Comparison of ENCODE assay signal across 9 cellular contexts in the genomic region with DNA sequence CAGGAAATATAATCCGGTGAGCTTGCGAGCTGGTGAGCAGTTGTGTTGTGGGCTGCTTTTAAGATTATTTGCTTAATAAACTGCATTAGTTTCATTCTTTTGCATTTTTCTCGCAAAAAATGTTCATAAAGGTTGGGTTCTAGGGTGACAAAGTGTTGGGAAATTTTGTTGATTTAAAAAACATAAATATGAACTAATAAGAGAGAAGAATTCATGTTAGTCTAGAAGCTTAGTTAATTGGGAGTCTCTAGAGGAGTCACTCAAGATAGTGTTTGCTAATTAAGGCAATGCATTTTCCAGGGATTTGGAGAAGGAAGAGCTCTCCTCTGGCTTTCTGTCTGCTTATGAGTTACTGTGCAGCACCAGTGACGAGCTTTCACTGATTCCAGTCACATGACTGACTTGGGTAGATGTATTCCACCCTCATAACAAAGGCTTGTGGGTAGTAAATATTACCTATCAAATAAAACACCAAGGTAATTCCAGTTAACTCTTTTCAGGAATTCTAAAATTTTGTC.
DNase-seq lines count a peak whose midpoint lies in the region; ATAC-seq and TF ChIP-seq lines count a peak whose summit lies in the region.
"Had no signal": no experiment of that assay in that cellular context is flagged by ENCODE, and none has a peak within 500 bp of the region (broad histone marks: within the 10 kb centered on the region; RNA-seq: fewer than 3 reads in every experiment).

No MANE protein-coding gene starts in this region.

- TF ChIP-seq CTCF in VCaP (conservative IDR thresholded peaks at IDR 0.05) (peak; percentile 26), GM10248 (IDR thresholded peaks at IDR 0.05; ENCODE audit: control extremely low read depth, extremely low read depth, low read depth, missing control alignments) (no peak)

- H3K4me1 Mint-ChIP-seq in naive thymus-derived CD8-positive, alpha-beta T cell, result peaks cover 2 to 11% (median 6%) of the 10 kb centered on the region in 4 donors

- peak overlapping the region in 1 of 10 donors; percentile 12 for H3K27ac Mint-ChIP-seq in naive thymus-derived CD8-positive, alpha-beta T cell

- H3K27ac ChIP-seq in VCaP, result peak overlapping the region; percentile 28; the same call in 1 of the 2 replicates

- no peak overlapping the region for H3K4me3 Mint-ChIP-seq in naive thymus-derived CD8-positive, alpha-beta T cell

- CTCF ChIA-PET in GM10248 (lab: Yijun Ruan, JAX), result interaction anchor here (0.6 to 8.3 kb wide), 33 partner anchors 9 to 919 kb away, joined by 3 to 57 read pairs (median 4); no protein-coding TSS in a partner anchor

- no peaks in the 10 kb centered on the region for H3K27me3 Mint-ChIP-seq in naive thymus-derived CD8-positive, alpha-beta T cell

- POLR2A ChIA-PET in GM10248 (lab: Yijun Ruan, JAX), result no interaction called here
- POLR2A ChIA-PET in naive thymus-derived CD8-positive, alpha-beta T cell (lab: Charles Lee), result no interaction called here

- DNase-seq in pons (ENCODE audit: low spot score) (peak; percentile 59), NCI-H1694 treated with DMSO at 0.1 percent for 48 hours (lab: John Stamatoyannopoulos, UW) (no peak), GM10248 (ENCODE audit: extremely low spot score) (no peak)
- DNase-seq in naive thymus-derived CD8-positive, alpha-beta T cell, result no peak
- DNase-seq: stimulated activated CD4-positive, alpha-beta T cell treated with anti-CD3 and anti-CD28 coated beads, Interleukin-2, amount 100 ng/mL, for 48 hours had no signal

- peaks cover 4 to 24% (median 14%) of the 10 kb centered on the region in 3 donors for H3K36me3 Mint-ChIP-seq in naive thymus-derived CD8-positive, alpha-beta T cell

- no peaks in the 10 kb centered on the region for H3K9me3 Mint-ChIP-seq in naive thymus-derived CD8-positive, alpha-beta T cell

- peak; percentile 54 for ATAC-seq in GM18909 (IDR thresholded peaks at IDR 0.05; ENCODE audit: poor library complexity, unreplicated experiment)
- peak; percentile 40 for ATAC-seq in HG02852 (IDR thresholded peaks at IDR 0.05; ENCODE audit: unreplicated experiment)
- no peak for ATAC-seq in naive thymus-derived CD8-positive, alpha-beta T cell
- ATAC-seq in HG03571 (IDR thresholded peaks at IDR 0.05; ENCODE audit: unreplicated experiment), result no peak

Comparison
In these comparisons a context has a peak if more than half of its experiments do, and no peak if none do; other contexts are left out.
1. ATAC-seq: peak in GM18909 (single experiment) and HG02852 (single experiment); none in naive thymus-derived CD8-positive, alpha-beta T cell (0 of 2) and HG03571 (single experiment).